ENCODE assay signal across 31 cellular contexts in the genomic region with DNA sequence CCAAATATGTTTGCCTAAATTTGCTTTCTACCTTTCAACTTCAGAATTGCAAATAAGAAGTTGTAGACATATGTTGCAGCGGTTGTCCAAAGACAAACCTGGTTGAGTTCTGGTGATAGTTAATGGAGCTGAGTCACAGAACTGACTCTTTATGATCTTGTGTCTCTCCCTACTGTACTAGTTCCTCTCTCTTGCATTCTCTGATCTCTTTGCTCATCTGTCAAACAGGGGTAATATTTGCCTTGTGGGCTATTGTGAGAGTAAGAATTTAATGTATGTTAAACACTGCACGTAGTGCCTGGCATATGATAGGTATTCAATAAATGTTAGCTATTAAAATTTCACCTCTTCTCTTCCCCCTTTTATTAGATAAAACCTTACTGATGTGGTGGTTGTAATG.
"Had no signal": no experiment of that assay in that cellular context is flagged by ENCODE, and none has a peak within 500 bp of the region (broad histone marks: within the 10 kb centered on the region; RNA-seq: fewer than 3 reads in every experiment).

No MANE protein-coding gene starts in this region.

- H3K4me1 ChIP-seq: colonic mucosa had no signal

- H3K4me3 Mint-ChIP-seq: activated CD4-positive, alpha-beta memory T cell treated with anti-CD3 and anti-CD28 coated beads, Interleukin-2, amount 10 ng/mL, durations not matched to agents 7 days and 5 days; activated CD4-positive, alpha-beta T cell treated with anti-CD3 and anti-CD28 coated beads, Interleukin-2, amount 10 ng/mL, durations not matched to agents 7 days and 5 days; activated naive CD4-positive, alpha-beta T cell treated with anti-CD3 and anti-CD28 coated beads, Interleukin-2, amount 10 ng/mL, durations not matched to agents 7 days and 5 days; activated naive CD8-positive, alpha-beta T cell treated with anti-CD3 and anti-CD28 coated beads, Interleukin-2, amount 10 ng/mL, durations not matched to agents 7 days and 5 days; activated T-cell treated with anti-CD3 and anti-CD28 coated beads, Interleukin-2, amount 50 U/mL, for 24 hours; brain; naive thymus-derived CD8-positive, alpha-beta T cell; neural crest cell had no signal

- ATAC-seq: left lobe of liver; lower lobe of right lung; naive thymus-derived CD8-positive, alpha-beta T cell had no signal

- H3K79me2 ChIP-seq: parathyroid adenoma had no signal

- H3K27ac Mint-ChIP-seq: activated CD4-positive, alpha-beta memory T cell treated with anti-CD3 and anti-CD28 coated beads, Interleukin-2, amount 10 ng/mL, durations not matched to agents 7 days and 5 days; activated CD4-positive, alpha-beta T cell treated with anti-CD3 and anti-CD28 coated beads, Interleukin-2, amount 10 ng/mL, durations not matched to agents 7 days and 5 days; activated naive CD4-positive, alpha-beta T cell treated with anti-CD3 and anti-CD28 coated beads, Interleukin-2, amount 10 ng/mL, durations not matched to agents 7 days and 5 days; activated naive CD8-positive, alpha-beta T cell treated with anti-CD3 and anti-CD28 coated beads, Interleukin-2, amount 10 ng/mL, durations not matched to agents 7 days and 5 days; activated T-cell treated with anti-CD3 and anti-CD28 coated beads, Interleukin-2, amount 50 U/mL, for 24 hours; naive thymus-derived CD8-positive, alpha-beta T cell had no signal

- DNase-seq: activated CD4-positive, alpha-beta memory T cell treated with anti-CD3 and anti-CD28 coated beads, Interleukin-2, amount 10 ng/mL, durations not matched to agents 7 days and 5 days; activated CD4-positive, alpha-beta T cell treated with anti-CD3 and anti-CD28 coated beads for 1 hour; activated CD4-positive, alpha-beta T cell treated with anti-CD3 and anti-CD28 coated beads, Interleukin-2, amount 10 ng/mL, durations not matched to agents 7 days and 5 days; activated CD8-positive, alpha-beta memory T cell treated with anti-CD3 and anti-CD28 coated beads, Interleukin-2, amount 50 U/mL, for 48 hours; activated gamma-delta T cell; activated naive CD4-positive, alpha-beta T cell treated with anti-CD3 and anti-CD28 coated beads, Interleukin-2, amount 10 ng/mL, durations not matched to agents 7 days and 5 days; activated naive CD8-positive, alpha-beta T cell treated with anti-CD3 and anti-CD28 coated beads, Interleukin-2, amount 10 ng/mL, durations not matched to agents 7 days and 5 days; activated T-cell treated with anti-CD3 and anti-CD28 coated beads, Interleukin-2, amount 50 U/mL, for 24 hours; cerebellar nuclear complex; colonic mucosa; effector CD8-positive, alpha-beta T cell; esophagus squamous epithelium; lower lobe of right lung; mesenchymal stem cell; naive thymus-derived CD8-positive, alpha-beta T cell; nucleus accumbens; stimulated activated CD4-positive, alpha-beta T cell treated with anti-CD3 and anti-CD28 coated beads, Interleukin-2, amount 100 ng/mL, for 48 hours; stimulated activated naive CD4-positive, alpha-beta T cell treated with Interleukin-2 at 50 U/mL for 16 hours; T1000 had no signal

- H3K27me3 ChIP-seq: ascending aorta, cardiac muscle cell, colonic mucosa, esophagus squamous epithelium, hepatocyte, right atrium auricular region had no signal

- H3K4me3 ChIP-seq: ascending aorta, cardiac muscle cell, colonic mucosa, esophagus squamous epithelium, hepatocyte, lower lobe of right lung, right atrium auricular region had no signal

- H3K9ac ChIP-seq: parathyroid adenoma had no signal

- H3K4me1 Mint-ChIP-seq: activated CD4-positive, alpha-beta memory T cell treated with anti-CD3 and anti-CD28 coated beads, Interleukin-2, amount 10 ng/mL, durations not matched to agents 7 days and 5 days; activated CD4-positive, alpha-beta T cell treated with anti-CD3 and anti-CD28 coated beads, Interleukin-2, amount 10 ng/mL, durations not matched to agents 7 days and 5 days; activated naive CD4-positive, alpha-beta T cell treated with anti-CD3 and anti-CD28 coated beads, Interleukin-2, amount 10 ng/mL, durations not matched to agents 7 days and 5 days; naive thymus-derived CD8-positive, alpha-beta T cell had no signal

- H3K36me3 ChIP-seq: ascending aorta, cardiac muscle cell, colonic mucosa, lower lobe of right lung, right atrium auricular region had no signal

- H3K4me2 ChIP-seq: hepatocyte had no signal

- H3K9me3 ChIP-seq: colonic mucosa had no signal

- H3K27me3 Mint-ChIP-seq: activated CD4-positive, alpha-beta memory T cell treated with anti-CD3 and anti-CD28 coated beads, Interleukin-2, amount 10 ng/mL, durations not matched to agents 7 days and 5 days; activated CD4-positive, alpha-beta T cell treated with anti-CD3 and anti-CD28 coated beads, Interleukin-2, amount 10 ng/mL, durations not matched to agents 7 days and 5 days; activated naive CD4-positive, alpha-beta T cell treated with anti-CD3 and anti-CD28 coated beads, Interleukin-2, amount 10 ng/mL, durations not matched to agents 7 days and 5 days; activated naive CD8-positive, alpha-beta T cell treated with anti-CD3 and anti-CD28 coated beads, Interleukin-2, amount 10 ng/mL, durations not matched to agents 7 days and 5 days; activated T-cell treated with anti-CD3 and anti-CD28 coated beads, Interleukin-2, amount 50 U/mL, for 24 hours; brain; naive thymus-derived CD8-positive, alpha-beta T cell had no signal

- FAIRE-seq: endometrium, frontal cortex, urothelium cell line had no signal

- H2AFZ ChIP-seq: hepatocyte, parathyroid adenoma had no signal

- H3K27ac ChIP-seq: ascending aorta, cardiac muscle cell, colonic mucosa, epithelial cell of prostate, esophagus squamous epithelium, hepatocyte, lower lobe of right lung, right atrium auricular region had no signal
